In genomic region chr13:113864303-113864890, GRCh38 we compare ENCODE assay signal across 8 cellular contexts. TPM values are rescaled to one million over a fixed set of nuclear protein-coding genes. Genes with fewer than 3 reads are reported as not detected.
DNase-seq lines count a peak whose midpoint lies in the region; ATAC-seq, FAIRE-seq and TF ChIP-seq lines count a peak whose summit lies in the region.

No MANE protein-coding gene starts in this region.

- H3K27me3 Mint-ChIP-seq in activated CD8-positive, alpha-beta memory T cell treated with anti-CD3 and anti-CD28 coated beads, Interleukin-2, amount 10 ng/mL, durations not matched to agents 7 days and 5 days, result peaks cover 62% of the 10 kb centered on the region

- peaks cover 24% of the 10 kb centered on the region for H3K4me1 ChIP-seq in HepG2 (ENCODE audit: insufficient read depth, low read length)
- H3K4me1 ChIP-seq in tibial nerve, result peaks cover 0 to 45% (median 4%) of the 10 kb centered on the region in 4 donors

- peak overlapping the region; percentile 71 for H3K4me3 ChIP-seq in astrocyte of the spinal cord (ENCODE audit: low read depth, low read length)
- H3K4me3 ChIP-seq in HepG2 (replicated peaks in 1 of 3; ENCODE audit: insufficient read depth in 1 of 3, low read depth in 2 of 3, low read length in 3 of 3), result peak overlapping the region in 2 of 3 experiments; percentile 16 to 40; a peak in 3 of 6 replicates
- peak overlapping the region; percentile 51 to 73 (median 56) for H3K4me3 ChIP-seq in tibial nerve

- H2AFZ ChIP-seq in HepG2 (ENCODE audit: low read length), result no peak overlapping the region

- TF ChIP-seq CTCF in astrocyte of the spinal cord (IDR thresholded peaks at IDR 0.05; ENCODE audit: low read depth, low read length) (no peak), HepG2 (CRISPR knock-in tag; IDR thresholded peaks at IDR 0.05) (no peak), tibial nerve (IDR thresholded peaks at IDR 0.05) (no peak)

- in situ Hi-C loops in astrocyte of the spinal cord (cut with HindIII; ENCODE audit: low sequenced_read_pairs), result no loop called here
- in situ Hi-C loops in HepG2 (cut with HindIII; ENCODE audit: extremely low pct_ligation_motif_present, low pct_unique_long_range_greater_than_20kb), result no loop called here

- CTCF ChIA-PET in activated CD8-positive, alpha-beta memory T cell treated with anti-CD3 and anti-CD28 coated beads, Interleukin-2, amount 10 ng/mL, durations not matched to agents 7 days and 5 days (lab: Charles Lee), result no interaction called here
- CTCF ChIA-PET in HepG2 (lab: Yijun Ruan, JAX; ENCODE audit: low intra/inter-chr PET ratio, low total read pairs), result no interaction called here
- CTCF ChIA-PET in HEK293T (lab: Yijun Ruan, JAX), result no interaction called here

- H3K36me3 Mint-ChIP-seq in activated CD8-positive, alpha-beta memory T cell treated with anti-CD3 and anti-CD28 coated beads, Interleukin-2, amount 10 ng/mL, durations not matched to agents 7 days and 5 days, result no peaks in the 10 kb centered on the region
- H3K36me3 Mint-ChIP-seq in activated naive CD4-positive, alpha-beta T cell treated with anti-CD3 and anti-CD28 coated beads, Interleukin-2, amount 50 U/mL, for 72 hours, result peaks cover 11% of the 10 kb centered on the region in 2 donors

- BruUV-seq in HepG2 (replicated peaks; lab: Mats Ljungman, UMichigan), result no TSS peak

- no peak for TF ChIP-seq RAD21 in HepG2 (CRISPR knock-in tag; IDR thresholded peaks at IDR 0.05)

- POLR2A ChIA-PET in HepG2 (lab: Yijun Ruan, JAX) (no interaction called here), HEK293T (lab: Yijun Ruan, JAX) (no interaction called here)

- intact Hi-C loops in HepG2 (cut with micrococcal nuclease; ENCODE audit: unreplicated experiment), result no loop called here

- no peak overlapping the region for H3K27ac Mint-ChIP-seq in activated CD8-positive, alpha-beta memory T cell treated with anti-CD3 and anti-CD28 coated beads, Interleukin-2, amount 10 ng/mL, durations not matched to agents 7 days and 5 days
- H3K27ac Mint-ChIP-seq in activated naive CD4-positive, alpha-beta T cell treated with anti-CD3 and anti-CD28 coated beads, Interleukin-2, amount 50 U/mL, for 72 hours, result no peak overlapping the region

- FAIRE-seq in HepG2 (lab: Jason Lieb, UNC), result no peak

- TF ChIP-seq POLR2A in HepG2 (IDR thresholded peaks at IDR 0.05; ENCODE audit: insufficient read depth in 1 of 2, low read depth in 2 of 2, low read length in 2 of 2) (no peak), tibial nerve (IDR thresholded peaks at IDR 0.05) (no peak)

- peaks cover 2% of the 10 kb centered on the region for H3K9me3 Mint-ChIP-seq in activated CD8-positive, alpha-beta memory T cell treated with anti-CD3 and anti-CD28 coated beads, Interleukin-2, amount 10 ng/mL, durations not matched to agents 7 days and 5 days (ENCODE audit: low read depth)
- peaks cover 2% of the 10 kb centered on the region in 2 donors for H3K9me3 Mint-ChIP-seq in activated naive CD4-positive, alpha-beta T cell treated with anti-CD3 and anti-CD28 coated beads, Interleukin-2, amount 50 U/mL, for 72 hours

- TF ChIP-seq EP300 in HepG2 (IDR thresholded peaks at IDR 0.05; ENCODE audit: low read depth in 2 of 2, low read length in 2 of 2) (no peak), HepG2 (CRISPR knock-in tag; IDR thresholded peaks at IDR 0.05; ENCODE audit: borderline replicate concordance) (no peak), tibial nerve (IDR thresholded peaks at IDR 0.05) (no peak)

- H3K36me3 ChIP-seq in HepG2 (replicated peaks in 1 of 2; ENCODE audit: control insufficient read depth in 1 of 2, insufficient read depth in 2 of 2, low read length in 2 of 2) (no peaks in the 10 kb centered on the region), tibial nerve (no peaks in the 10 kb centered on the region)

- peaks cover 4 to 15% of the 10 kb centered on the region in 2 experiments; a peak in 4 of 5 replicates for H3K27me3 ChIP-seq in HepG2 (ENCODE audit: control insufficient read depth in 1 of 2, insufficient read depth in 2 of 2, low read length in 2 of 2)
- peaks cover 0 to 4% of the 10 kb centered on the region in 2 donors for H3K27me3 ChIP-seq in tibial nerve

- H3K79me2 ChIP-seq in HepG2 (ENCODE audit: insufficient read depth, low read length), result no peaks in the 10 kb centered on the region

- H4K20me1 ChIP-seq in HepG2 (ENCODE audit: insufficient read depth, low read length), result no peaks in the 10 kb centered on the region

- no peak overlapping the region for H3K9ac ChIP-seq in HepG2 (ENCODE audit: insufficient read depth, low read depth, low read length)

- peak overlapping the region; percentile 6 for H3K4me3 Mint-ChIP-seq in activated CD8-positive, alpha-beta memory T cell treated with anti-CD3 and anti-CD28 coated beads, Interleukin-2, amount 10 ng/mL, durations not matched to agents 7 days and 5 days

- peaks cover 9% of the 10 kb centered on the region for H3K4me1 Mint-ChIP-seq in activated CD8-positive, alpha-beta memory T cell treated with anti-CD3 and anti-CD28 coated beads, Interleukin-2, amount 10 ng/mL, durations not matched to agents 7 days and 5 days

- H3K27ac ChIP-seq in HepG2 (ENCODE audit: extremely low read length, insufficient read depth, low read length) (no peak overlapping the region), tibial nerve (peak overlapping the region in 3 of 4 donors; percentile 33 to 88 (median 35))

- no peak for DNase-seq in activated CD8-positive, alpha-beta memory T cell treated with anti-CD3 and anti-CD28 coated beads, Interleukin-2, amount 10 ng/mL, durations not matched to agents 7 days and 5 days
- no peak for DNase-seq in activated CD8-positive, alpha-beta memory T cell treated with anti-CD3 and anti-CD28 coated beads, Interleukin-2, amount 50 U/mL, for 4 hours
- DNase-seq in astrocyte of the spinal cord (ENCODE audit: low read depth, low spot score), result no peak
- DNase-seq in HepG2 (ENCODE audit: low spot score), result no peak
- no peak for DNase-seq in tibial nerve (ENCODE audit: low spot score in 2 of 2)
- no peak for DNase-seq in HEK293T (ENCODE audit: extremely low spot score)
- DNase-seq in activated naive CD4-positive, alpha-beta T cell treated with anti-CD3 and anti-CD28 coated beads, Interleukin-2, amount 50 U/mL, for 72 hours (ENCODE audit: low spot score in 2 of 2), result no peak

- H3K9me3 ChIP-seq in HepG2 (ENCODE audit: low read length) (no peaks in the 10 kb centered on the region), tibial nerve (no peaks in the 10 kb centered on the region)

- 10% methylated on average over 10 of the region's 10 CpGs for WGBS in HepG2 (ENCODE audit: low lambda C conversion rate)
- WGBS in tibial nerve, 2 donors, result 5% methylated on average over 10 of the region's 10 CpGs

- H3K4me2 ChIP-seq in HepG2 (ENCODE audit: low read depth, low read length), result peak overlapping the region; percentile 27; the same call in 1 of the 2 replicates

- no peak for ATAC-seq in activated CD8-positive, alpha-beta memory T cell treated with anti-CD3 and anti-CD28 coated beads, Interleukin-2, amount 10 ng/mL, durations not matched to agents 7 days and 5 days
- ATAC-seq in HepG2 (no peak), HG03442 (IDR thresholded peaks at IDR 0.05; ENCODE audit: unreplicated experiment) (no peak)
- no peak for ATAC-seq in activated naive CD4-positive, alpha-beta T cell treated with anti-CD3 and anti-CD28 coated beads, Interleukin-2, amount 50 U/mL, for 72 hours

TF ChIP-seq in HEK293T, 16 proteins besides CTCF, POLR2A, EP300 and RAD21:
- TF ChIP-seq HDGF (IDR thresholded peaks at IDR 0.05; ENCODE audit: borderline replicate concordance), result no peak
- no peak for TF ChIP-seq TARDBP (IDR thresholded peaks at IDR 0.05)
- TF ChIP-seq SUZ12 (IDR thresholded peaks at IDR 0.05), result no peak
- no peak for TF ChIP-seq L3MBTL2 (conservative IDR thresholded peaks at IDR 0.05)
- TF ChIP-seq FOXK2 (IDR thresholded peaks at IDR 0.05), result no peak
- TF ChIP-seq PKNOX1 (IDR thresholded peaks at IDR 0.05), result no peak
- TF ChIP-seq ZNF384 (IDR thresholded peaks at IDR 0.05), result no peak

RNA-seq across cellular contexts. Expression of gene GAS6, which starts 0.5 kb away (rescaled TPM):
- total RNA-seq in activated CD8-positive, alpha-beta memory T cell treated with anti-CD3 and anti-CD28 coated beads, Interleukin-2, amount 10 ng/mL, durations not matched to agents 7 days and 5 days, result under 1 TPM; 0.15 to 0.23 TPM
- total RNA-seq in HepG2 (2016; rRNA removed; fragmentation: Illumina TruSeq; extraction: Trizol), result 0.09 and 0.11 TPM in 2 replicates
- total RNA-seq in HepG2 (2016; cell fraction: cytosol; rRNA removed; fragmentation: Illumina TruSeq; extraction: Trizol; ENCODE audit: low read depth), result 0.09 TPM in 1 of 2 replicates, not detected in the other
- total RNA-seq in HepG2 (2016; cell fraction: insoluble cytoplasmic fraction; rRNA removed; fragmentation: Illumina TruSeq; extraction: Trizol), result 0.09 TPM in 1 of 2 replicates, not detected in the other
- total RNA-seq in HepG2 (2016; cell fraction: membrane; rRNA removed; fragmentation: Illumina TruSeq; extraction: Trizol), result 0.19 and 0.21 TPM in 2 replicates
- total RNA-seq in HepG2 (2016; cell fraction: nucleus; rRNA removed; fragmentation: Illumina TruSeq; extraction: Trizol), result 0.28 TPM in 1 of 2 replicates, not detected in the other
- polyA plus RNA-seq in HepG2 (2011; rRNA removed), result 0.21 and 0.24 TPM in 2 replicates
- polyA plus RNA-seq in HepG2 (2011; cell fraction: cytosol; rRNA removed), result 0.14 and 0.34 TPM in 2 replicates
- 0.57 and 0.93 TPM in 2 replicates for polyA plus RNA-seq in HepG2 (2011; cell fraction: nucleus; rRNA removed)
- 0.13 and 0.23 TPM in 2 replicates for polyA plus RNA-seq in HepG2 (2012)
- polyA plus RNA-seq in HepG2 (2016; cell fraction: cytosol; fragmentation: Illumina TruSeq; extraction: Trizol; ENCODE audit: low read depth), result 0.05 and 0.14 TPM in 2 replicates
- 0.09 and 0.13 TPM in 2 replicates for polyA plus RNA-seq in HepG2 (2016; cell fraction: insoluble cytoplasmic fraction; fragmentation: Illumina TruSeq; extraction: Trizol; ENCODE audit: low read depth)
- polyA plus RNA-seq in HepG2 (2016; cell fraction: membrane; fragmentation: Illumina TruSeq; extraction: Trizol; ENCODE audit: low read depth), result 0.15 and 0.21 TPM in 2 replicates
- 0.52 and 0.59 TPM in 2 replicates for polyA plus RNA-seq in HepG2 (2016; cell fraction: nucleus; fragmentation: Illumina TruSeq; extraction: Trizol; ENCODE audit: insufficient read depth, low read depth)
- polyA minus RNA-seq in HepG2 (2011; rRNA and poly(A)+ RNA removed; ENCODE audit: low replicate concordance), result 0.16 and 5.7 TPM in 2 replicates
- not detected in 2 replicates for polyA minus RNA-seq in HepG2 (2011; cell fraction: cytosol; rRNA and poly(A)+ RNA removed)
- polyA minus RNA-seq in HepG2 (2011; cell fraction: nucleus; rRNA and poly(A)+ RNA removed), result 0.13 TPM in 1 of 2 replicates, not detected in the other
- 100 to 1,000 TPM; 317 to 697 (median 547) TPM for total RNA-seq in tibial nerve
- total RNA-seq in activated naive CD4-positive, alpha-beta T cell treated with anti-CD3 and anti-CD28 coated beads, Interleukin-2, amount 50 U/mL, for 72 hours, result 1 to 10 TPM in 1 of 2 donors, under 1 TPM in 1; 0.45 to 1.2 TPM

Comparison
In these comparisons a context has a peak if more than half of its experiments do, and no peak if none do; other contexts are left out.
1. RNA of gene GAS6, which starts 0.5 kb away (total RNA-seq): 317 to 697 TPM in tibial nerve; 0.45 to 1.2 TPM in activated naive CD4-positive, alpha-beta T cell treated with anti-CD3 and anti-CD28 coated beads, Interleukin-2, amount 50 U/mL, for 72 hours, 0.15 to 0.23 TPM in activated CD8-positive, alpha-beta memory T cell treated with anti-CD3 and anti-CD28 coated beads, Interleukin-2, amount 10 ng/mL, durations not matched to agents 7 days and 5 days and 0.09 to 0.28 TPM in HepG2; every median in the first group is over 100 times any median in the second.
2. Peak in every context shown above with its lines, with median percentiles within 50 percentile points of each other: H3K4me3 ChIP-seq.